In the genomic region with DNA sequence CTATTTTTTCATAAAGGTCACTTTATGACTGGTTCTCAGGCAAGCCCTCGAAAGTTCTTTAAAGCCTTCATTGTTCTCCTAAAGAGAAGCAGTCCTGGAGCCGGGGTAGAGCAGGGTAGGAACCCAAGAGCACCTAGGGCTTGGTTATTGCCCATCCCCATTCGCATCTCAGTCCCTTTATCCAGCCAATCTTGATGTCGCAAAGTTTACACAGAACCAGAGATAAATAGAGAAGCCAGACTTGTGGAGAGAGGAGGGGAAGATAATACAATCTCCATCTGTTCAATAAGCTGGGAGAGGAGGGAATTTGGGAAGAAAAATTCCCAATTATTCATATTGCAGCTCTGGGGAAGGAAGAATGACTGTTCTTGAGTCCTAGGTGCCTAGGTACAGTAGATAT, we compare ENCODE assay signal across 16 cellular contexts. TPM values are rescaled to one million over a fixed set of nuclear protein-coding genes. Genes with fewer than 3 reads are reported as not detected.
DNase-seq lines count a peak whose midpoint lies in the region; ATAC-seq and TF ChIP-seq lines count a peak whose summit lies in the region.
"Had no signal": no experiment of that assay in that cellular context is flagged by ENCODE, and none has a peak within 500 bp of the region (broad histone marks: within the 10 kb centered on the region; RNA-seq: fewer than 3 reads in every experiment).

No MANE protein-coding gene starts in this region.

- H3K27me3 ChIP-seq in HCT116 (ENCODE audit: insufficient read depth, low read length) (no peaks in the 10 kb centered on the region), colonic mucosa (no peaks in the 10 kb centered on the region), right lobe of liver (no peaks in the 10 kb centered on the region), transverse colon (no peaks in the 10 kb centered on the region), SJCRH30 (no peaks in the 10 kb centered on the region)

- RAD21 ChIA-PET in HCT116 (lab: Charles Lee; ENCODE audit: low non-redundant PET in 1 of 2, low total read pairs in 2 of 2, uncharacterized antibody in 2 of 2, unreplicated experiment in 2 of 2), result no interaction called here

- intact Hi-C loops in HCT116 (cut with micrococcal nuclease), result no loop called here
- intact Hi-C loops in colonic mucosa (cut with DNase I), result no loop called here
- intact Hi-C loops in right lobe of liver (cut with DNase I), result no loop called here
- intact Hi-C loops in transverse colon (cut with DNase I; ENCODE audit: low total_unique reads), result no loop called here
- intact Hi-C loops in CD14-positive monocyte (cut with micrococcal nuclease), result loop anchor here in 1 of 2 donors (10.0 kb wide), 1 partner anchor 49 kb away; no protein-coding TSS in a partner anchor

- WGBS in right lobe of liver (ENCODE audit: insufficient coverage, low coverage, low lambda C conversion rate, missing lambda C conversion rate), result 33% methylated on average over 4 of the region's 4 CpGs
- 33 to 53% methylated on average over 4 of the region's 4 CpGs for WGBS in transverse colon (ENCODE audit: low coverage in 1 of 2), 2 donors

- H3K4me1 ChIP-seq in HCT116 (ENCODE audit: control insufficient read depth in 1 of 2, insufficient read depth in 2 of 2, low read length in 2 of 2) (peaks cover 17 to 38% of the 10 kb centered on the region in 2 experiments), colonic mucosa (no peaks in the 10 kb centered on the region), right lobe of liver (peaks cover 0 to 15% (median 5%) of the 10 kb centered on the region in 4 donors), transverse colon (peaks cover 0 to 28% (median 9%) of the 10 kb centered on the region in 4 donors), SJCRH30 (no peaks in the 10 kb centered on the region)

- no peaks in the 10 kb centered on the region for H3K36me3 Mint-ChIP-seq in CD14-positive monocyte

- H3K9me3 ChIP-seq in HCT116 (ENCODE audit: control insufficient read depth in 1 of 2, insufficient read depth in 1 of 2, low read depth in 1 of 2, low read length in 2 of 2) (no peaks in the 10 kb centered on the region), colonic mucosa (no peaks in the 10 kb centered on the region), right lobe of liver (no peaks in the 10 kb centered on the region), transverse colon (no peaks in the 10 kb centered on the region), SJCRH30 (replicated peaks) (no peaks in the 10 kb centered on the region)

- no peaks in the 10 kb centered on the region for H4K20me1 ChIP-seq in HCT116 (ENCODE audit: insufficient read depth)

- no TSS peak for BruUV-seq in HCT116 (replicated peaks; lab: Mats Ljungman, UMichigan)

- no peak for TF ChIP-seq RAD21 in HCT116 (IDR thresholded peaks at IDR 0.05; ENCODE audit: low read depth)

- H3K4me3 ChIP-seq in HCT116 (replicated peaks in 1 of 2; ENCODE audit: low read depth in 1 of 2, low read length in 2 of 2) (no peak overlapping the region), colonic mucosa (peak overlapping the region; percentile 16), right lobe of liver (no peak overlapping the region), transverse colon (peak overlapping the region; percentile 2 to 55 (median 39)), SJCRH30 (no peak overlapping the region)

- no peak overlapping the region for H3K27ac ChIP-seq in HCT116 (ENCODE audit: low read depth, low read length)
- peak overlapping the region; percentile 65 for H3K27ac ChIP-seq in colonic mucosa
- peak overlapping the region in 1 of 3 donors; percentile 5 for H3K27ac ChIP-seq in right lobe of liver
- H3K27ac ChIP-seq in transverse colon, result peak overlapping the region; percentile 79 to 83 (median 82)
- H3K27ac ChIP-seq in SJCRH30, result no peak overlapping the region
- H3K27ac ChIP-seq: RWPE1 had no signal

- no peaks in the 10 kb centered on the region for H3K79me2 ChIP-seq in HCT116 (ENCODE audit: insufficient read depth, low read length)

- H3K9ac ChIP-seq in HCT116 (ENCODE audit: low read length), result no peak overlapping the region
- peak overlapping the region; percentile 13 to 81 for H3K9ac ChIP-seq in colonic mucosa (ENCODE audit: low read depth in 2 of 2, low read length in 2 of 2)

- in situ Hi-C loops in transverse colon (cut with MboI; ENCODE audit: low pct_ligation_motif_present in 1 of 4, low pct_unique_long_range_greater_than_20kb in 1 of 4, low sequenced_read_pairs in 3 of 4), result no loop called here

- POLR2A ChIA-PET in HCT116 (lab: Charles Lee), result no interaction called here

- CTCF ChIA-PET in HCT116 (lab: Charles Lee), result no interaction called here

- peak overlapping the region in 3 of 7 donors; percentile 4 to 71 (median 68) for H3K27ac Mint-ChIP-seq in CD14-positive monocyte

- H3K4me2 ChIP-seq in HCT116 (ENCODE audit: low read length), result peak overlapping the region; percentile 60; the same call in 1 of the 2 replicates

- peaks cover 0 to 6% (median 0%) of the 10 kb centered on the region in 7 donors for H3K9me3 Mint-ChIP-seq in CD14-positive monocyte

- TF ChIP-seq EP300 in transverse colon (IDR thresholded peaks at IDR 0.05; ENCODE audit: low read depth), result no peak

- ATAC-seq in HCT116 (no peak), right lobe of liver (peak; percentile 76 to 86 (median 79))

- DNase-seq in HCT116 (ENCODE audit: low read depth, low spot score) (no peak), colonic mucosa (no peak), right lobe of liver (no peak), transverse colon (no peak), AG08396 (ENCODE audit: low spot score) (no peak), CD14-positive monocyte (ENCODE audit: low spot score) (no peak), SJCRH30 (no peak)
- DNase-seq: GOT3, KG1, NCI-H1105 treated with DMSO at 0.1 percent for 48 hours, NCI-H1694, NCI-H2227 treated with DMSO at 0.1 percent for 48 hours, NCI-H510A treated with DMSO at 0.1 percent for 48 hours, NCI-H774, OCI-M1 had no signal

- H2AFZ ChIP-seq in HCT116 (ENCODE audit: low read depth, low read length, poor library complexity, severe bottlenecking), result no peak overlapping the region

- no peak for TF ChIP-seq CTCF in HCT116 (IDR thresholded peaks at IDR 0.05 in 2 of 3, conservative IDR thresholded peaks at IDR 0.05 in 1 of 3; ENCODE audit: borderline replicate concordance in 1 of 3, insufficient read depth in 1 of 3, low read depth in 2 of 3, low read length in 2 of 3)
- no peak for TF ChIP-seq CTCF in colonic mucosa (IDR thresholded peaks at IDR 0.05)
- TF ChIP-seq CTCF in right lobe of liver (IDR thresholded peaks at IDR 0.05), result no peak
- no peak for TF ChIP-seq CTCF in transverse colon (IDR thresholded peaks at IDR 0.05)
- TF ChIP-seq CTCF in CD14-positive monocyte (IDR thresholded peaks at IDR 0.05), result no peak

- TF ChIP-seq POLR2A in HCT116 (IDR thresholded peaks at IDR 0.05; ENCODE audit: borderline replicate concordance, extremely low read depth, insufficient read depth, insufficient read length) (no peak), right lobe of liver (IDR thresholded peaks at IDR 0.05) (no peak), transverse colon (IDR thresholded peaks at IDR 0.05) (no peak)

- no peak overlapping the region for H3K4me3 Mint-ChIP-seq in CD14-positive monocyte

- H3K36me3 ChIP-seq in HCT116 (ENCODE audit: control insufficient read depth in 1 of 2, insufficient read depth in 2 of 2, low read length in 2 of 2) (no peaks in the 10 kb centered on the region), colonic mucosa (no peaks in the 10 kb centered on the region), right lobe of liver (no peaks in the 10 kb centered on the region), transverse colon (no peaks in the 10 kb centered on the region), SJCRH30 (no peaks in the 10 kb centered on the region)

- H3K27me3 Mint-ChIP-seq in CD14-positive monocyte (ENCODE audit: low read depth in 3 of 3), result peaks cover 0 to 3% (median 1%) of the 10 kb centered on the region in 3 donors

- no peaks in the 10 kb centered on the region for H3K9me2 ChIP-seq in HCT116 (ENCODE audit: insufficient read depth)

- H3K4me1 Mint-ChIP-seq in CD14-positive monocyte, result peaks cover 27% of the 10 kb centered on the region

TF ChIP-seq in HCT116, 20 proteins besides CTCF, POLR2A, EP300 and RAD21:
- TF ChIP-seq, protein P1, sequence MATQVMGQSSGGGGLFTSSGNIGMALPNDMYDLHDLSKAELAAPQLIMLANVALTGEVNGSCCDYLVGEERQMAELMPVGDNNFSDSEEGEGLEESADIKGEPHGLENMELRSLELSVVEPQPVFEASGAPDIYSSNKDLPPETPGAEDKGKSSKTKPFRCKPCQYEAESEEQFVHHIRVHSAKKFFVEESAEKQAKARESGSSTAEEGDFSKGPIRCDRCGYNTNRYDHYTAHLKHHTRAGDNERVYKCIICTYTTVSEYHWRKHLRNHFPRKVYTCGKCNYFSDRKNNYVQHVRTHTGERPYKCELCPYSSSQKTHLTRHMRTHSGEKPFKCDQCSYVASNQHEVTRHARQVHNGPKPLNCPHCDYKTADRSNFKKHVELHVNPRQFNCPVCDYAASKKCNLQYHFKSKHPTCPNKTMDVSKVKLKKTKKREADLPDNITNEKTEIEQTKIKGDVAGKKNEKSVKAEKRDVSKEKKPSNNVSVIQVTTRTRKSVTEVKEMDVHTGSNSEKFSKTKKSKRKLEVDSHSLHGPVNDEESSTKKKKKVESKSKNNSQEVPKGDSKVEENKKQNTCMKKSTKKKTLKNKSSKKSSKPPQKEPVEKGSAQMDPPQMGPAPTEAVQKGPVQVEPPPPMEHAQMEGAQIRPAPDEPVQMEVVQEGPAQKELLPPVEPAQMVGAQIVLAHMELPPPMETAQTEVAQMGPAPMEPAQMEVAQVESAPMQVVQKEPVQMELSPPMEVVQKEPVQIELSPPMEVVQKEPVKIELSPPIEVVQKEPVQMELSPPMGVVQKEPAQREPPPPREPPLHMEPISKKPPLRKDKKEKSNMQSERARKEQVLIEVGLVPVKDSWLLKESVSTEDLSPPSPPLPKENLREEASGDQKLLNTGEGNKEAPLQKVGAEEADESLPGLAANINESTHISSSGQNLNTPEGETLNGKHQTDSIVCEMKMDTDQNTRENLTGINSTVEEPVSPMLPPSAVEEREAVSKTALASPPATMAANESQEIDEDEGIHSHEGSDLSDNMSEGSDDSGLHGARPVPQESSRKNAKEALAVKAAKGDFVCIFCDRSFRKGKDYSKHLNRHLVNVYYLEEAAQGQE (IDR thresholded peaks at IDR 0.05; ENCODE audit: low read depth), result no peak
- TF ChIP-seq ELF1 (IDR thresholded peaks at IDR 0.05; ENCODE audit: borderline replicate concordance, low read depth) (no peak), SIN3A (IDR thresholded peaks at IDR 0.05; ENCODE audit: low read depth) (no peak), FOSL1 (IDR thresholded peaks at IDR 0.05; ENCODE audit: low read depth) (no peak), JUND (IDR thresholded peaks at IDR 0.05) (no peak)

RNA-seq across cellular contexts. Expression of a gene that starts 6.4 kb away (rescaled TPM):
- total RNA-seq in HCT116 (2021; ENCODE audit: unreplicated experiment) (114 TPM), colonic mucosa (100 to 1,000 TPM; 609 to 801 TPM), right lobe of liver (10 to 100 TPM; 12.5 to 41.3 (median 23.3) TPM), transverse colon (100 to 1,000 TPM; 163 to 672 (median 475) TPM)
- 96.5 and 135 TPM in 2 replicates for polyA plus RNA-seq in HCT116 (2012)
- 100 to 1,000 TPM; 216 to 238 TPM for polyA plus RNA-seq in CD14-positive monocyte
- total RNA-seq in SJCRH30 (2014; rRNA removed; shearing (Covaris generic)), result 155 and 163 TPM in 2 replicates

Comparison
In these comparisons a context has a peak if more than half of its experiments do, and no peak if none do; other contexts are left out.
1. H3K27ac ChIP-seq: peak in colonic mucosa (single experiment) and transverse colon (4 of 4); none in HCT116 (single experiment) and SJCRH30 (single experiment).
2. H3K4me3 ChIP-seq: peak in colonic mucosa (single experiment) and transverse colon (4 of 4); none in HCT116 (0 of 2), right lobe of liver (0 of 3) and SJCRH30 (single experiment).